8 cellular contexts compared by ENCODE assay signal in genomic region chr19:45668342-45668871, GRCh38. TPM values are rescaled to one million over a fixed set of nuclear protein-coding genes. Genes with fewer than 3 reads are reported as not detected.
DNase-seq lines count a peak whose midpoint lies in the region; ATAC-seq and TF ChIP-seq lines count a peak whose summit lies in the region.

No MANE protein-coding gene starts in this region.

- intact Hi-C loops in right cardiac atrium (cut with DNase I) = no loop called here

- H3K4me3 ChIP-seq in AG09309 (ENCODE audit: control insufficient read depth, low read depth, low read length) (peak overlapping the region; percentile 19), HFF-Myc (replicated peaks; ENCODE audit: low read depth, low read length) (peak overlapping the region; percentile 31), right cardiac atrium (ENCODE audit: low read length) (peak overlapping the region; percentile 72)

- no peaks in the 10 kb centered on the region for H3K9me3 ChIP-seq in right cardiac atrium (ENCODE audit: control insufficient read depth, low read length)

- DNase-seq in AG09309 (ENCODE audit: low read depth) = no peak
- no peak for DNase-seq in HFF-Myc (ENCODE audit: extremely low read depth, low read depth)
- DNase-seq in activated T-cell treated with anti-CD3 and anti-CD28 coated beads, Interleukin-2, amount 50 U/mL, for 1 hour = peak; percentile 50
- DNase-seq in right cardiac atrium = no peak
- peak; percentile 39 to 62 for DNase-seq in stimulated activated CD8-positive, alpha-beta memory T cell treated with anti-CD3 and anti-CD28 coated beads, Interleukin-7, amount 100 ng/mL, for 4 hours (ENCODE audit: low read depth in 2 of 2)
- DNase-seq in MV-4-11 (lab: John Stamatoyannopoulos, UW) = no peak
- no peak for DNase-seq in amniotic stem cell (lab: John Stamatoyannopoulos, UW)

- H3K27me3 ChIP-seq in right cardiac atrium (ENCODE audit: control insufficient read depth, insufficient read depth) = no peaks in the 10 kb centered on the region

- TF ChIP-seq CTCF in AG09309 (IDR thresholded peaks at IDR 0.05; ENCODE audit: control insufficient read depth, insufficient read depth, low read depth, low read length, missing control alignments) (no peak), HFF-Myc (IDR thresholded peaks at IDR 0.05; ENCODE audit: low read depth, low read length, missing control alignments) (no peak)

- WGBS in right cardiac atrium = under 1% methylated on average over 19 of the region's 19 CpGs

- H3K27ac ChIP-seq in right cardiac atrium (ENCODE audit: low read length) = peak overlapping the region; percentile 43

- no peaks in the 10 kb centered on the region for H3K4me1 ChIP-seq in right cardiac atrium (ENCODE audit: control insufficient read depth, insufficient read depth, low read length)

- ATAC-seq in right cardiac atrium (no peak), HG02623 (IDR thresholded peaks at IDR 0.05; ENCODE audit: unreplicated experiment) (no peak)

RNA-seq across cellular contexts. Expression of gene GIPR, which starts 0.4 kb away (rescaled TPM):
- 10 to 100 TPM in 3 of 4 donors, 1 to 10 TPM in 1; 8.5 to 16.7 (median 12.5) TPM for total RNA-seq in right cardiac atrium
- polyA plus RNA-seq in right cardiac atrium = 8.7 TPM

RNA-seq across cellular contexts. Expression of gene SNRPD2, which starts 23.3 kb away (rescaled TPM):
- 100 to 1,000 TPM; 246 to 297 (median 285) TPM for total RNA-seq in right cardiac atrium
- polyA plus RNA-seq in right cardiac atrium = 281 TPM

RNA-seq across cellular contexts. Expression of gene QPCTL, which starts 24.1 kb away (rescaled TPM):
- 1 to 10 TPM; 2.5 to 3.3 (median 3.1) TPM for total RNA-seq in right cardiac atrium
- 2.7 TPM for polyA plus RNA-seq in right cardiac atrium

RNA-seq across cellular contexts. Expression of gene EML2, which starts 29.2 kb away (rescaled TPM):
- total RNA-seq in right cardiac atrium = 10 to 100 TPM; 25.2 to 37.9 (median 33.7) TPM
- 19.0 TPM for polyA plus RNA-seq in right cardiac atrium

Comparison
In these comparisons a context has a peak if more than half of its experiments do, and no peak if none do; other contexts are left out.
1. DNase-seq: peak in activated T-cell treated with anti-CD3 and anti-CD28 coated beads, Interleukin-2, amount 50 U/mL, for 1 hour (single experiment) and stimulated activated CD8-positive, alpha-beta memory T cell treated with anti-CD3 and anti-CD28 coated beads, Interleukin-7, amount 100 ng/mL, for 4 hours (2 of 2); none in AG09309 (single experiment), HFF-Myc (single experiment), right cardiac atrium (0 of 3), MV-4-11 (single experiment) and amniotic stem cell (single experiment).
2. H3K4me3 ChIP-seq: peak in every context shown above with its lines; median percentile 72 in right cardiac atrium; 31 in HFF-Myc; 19 in AG09309.